In the genomic region with DNA sequence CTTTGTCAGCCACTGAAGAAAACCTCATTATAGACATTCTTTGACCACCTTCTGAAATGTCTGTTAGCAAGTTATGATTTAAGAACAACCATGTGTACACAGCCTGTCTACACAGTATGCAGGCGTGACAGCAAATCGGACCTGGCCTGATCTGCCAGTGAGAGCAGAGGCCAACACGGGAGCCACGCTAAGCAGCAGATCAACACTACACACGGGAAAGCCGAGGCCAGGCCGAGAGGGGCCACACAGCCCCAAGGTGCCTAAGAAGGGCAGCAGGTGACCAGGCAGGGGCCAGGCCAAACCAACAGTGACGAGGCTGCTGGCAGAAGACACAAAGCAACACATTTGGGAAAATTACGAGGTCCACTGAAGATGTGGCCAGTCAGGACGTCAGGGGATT, we compare ENCODE assay signal across 1 cellular context.
TF ChIP-seq lines count a peak whose summit lies in the region.

No MANE protein-coding gene starts in this region.

TF ChIP-seq in endothelial cell of umbilical vein, 7 proteins besides CTCF, POLR2A, EP300 and RAD21:
- TF ChIP-seq POLR2AphosphoS5 (IDR thresholded peaks at IDR 0.05; ENCODE audit: insufficient read depth, low read depth, low read length) (no peak), FOS (IDR thresholded peaks at IDR 0.05; ENCODE audit: borderline replicate concordance, insufficient read depth, low read length) (no peak), GATA2 (IDR thresholded peaks at IDR 0.05; ENCODE audit: insufficient read depth, insufficient read length, low read depth, low read length) (no peak), MYC (IDR thresholded peaks at IDR 0.05; ENCODE audit: low read depth, low read length) (no peak), EZH2 (IDR thresholded peaks at IDR 0.05; ENCODE audit: borderline replicate concordance, low read depth, low read length, severe bottlenecking) (no peak), JUN (IDR thresholded peaks at IDR 0.05; ENCODE audit: borderline replicate concordance, insufficient read depth, insufficient read length, low read depth) (no peak)
- TF ChIP-seq, protein P1, sequence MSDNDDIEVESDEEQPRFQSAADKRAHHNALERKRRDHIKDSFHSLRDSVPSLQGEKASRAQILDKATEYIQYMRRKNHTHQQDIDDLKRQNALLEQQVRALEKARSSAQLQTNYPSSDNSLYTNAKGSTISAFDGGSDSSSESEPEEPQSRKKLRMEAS (IDR thresholded peaks at IDR 0.05; ENCODE audit: insufficient read depth, insufficient read length): no peak
